11 cellular contexts compared by ENCODE assay signal in the genomic region with DNA sequence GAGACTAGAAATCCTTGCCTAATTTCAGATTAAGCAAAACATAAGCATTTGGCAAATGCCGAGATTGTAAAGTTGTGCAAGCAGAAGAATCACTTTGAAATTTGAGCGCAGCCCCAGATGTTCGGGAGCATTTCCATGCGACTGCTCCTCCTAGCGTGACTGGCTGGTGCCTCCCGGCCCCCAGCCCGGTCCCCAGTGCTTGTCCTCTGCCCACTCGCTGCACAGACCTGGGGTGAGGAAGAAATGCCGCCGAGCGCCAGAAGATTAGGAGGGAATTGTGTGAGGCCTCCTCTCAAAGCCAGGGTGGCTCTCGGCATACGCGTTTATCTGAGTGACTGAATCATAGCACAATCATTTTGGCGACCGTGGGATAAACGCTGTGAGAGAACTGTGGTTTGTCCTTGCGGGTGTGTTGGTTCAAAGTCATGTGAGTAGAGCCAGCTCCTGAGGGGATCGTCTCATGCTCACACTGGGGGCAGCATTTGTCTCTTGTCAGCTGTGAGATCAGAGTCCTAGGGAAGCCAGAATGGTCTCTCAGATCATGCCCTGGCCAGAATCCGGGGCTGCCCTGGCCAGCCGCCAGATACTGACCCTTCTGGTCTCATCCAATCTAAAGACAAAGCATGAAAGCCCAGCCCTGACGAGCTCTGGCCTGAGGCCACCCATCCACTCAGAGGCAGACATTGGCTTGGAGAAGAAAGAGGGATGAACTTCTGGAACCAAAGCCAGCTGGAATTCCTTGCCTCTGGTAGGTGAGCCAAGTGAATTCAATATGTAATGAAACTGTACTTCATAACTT.
DNase-seq lines count a peak whose midpoint lies in the region; FAIRE-seq and TF ChIP-seq lines count a peak whose summit lies in the region.
"Had no signal": no experiment of that assay in that cellular context is flagged by ENCODE, and none has a peak within 500 bp of the region (broad histone marks: within the 10 kb centered on the region; RNA-seq: fewer than 3 reads in every experiment).

No MANE protein-coding gene starts in this region.

- WGBS in esophagus, 2 donors, result 25 to 42% methylated on average over 22 of the region's 22 CpGs

- H3K27ac ChIP-seq in esophagus (ENCODE audit: low read depth in 2 of 2, low read length in 1 of 2) (peak overlapping the region; percentile 69 to 80), muscle layer of duodenum (ENCODE audit: low read length) (peak overlapping the region; percentile 61)
- H3K27ac ChIP-seq: A549 had no signal

- peak; percentile 51 for DNase-seq in NCI-H2196 (lab: John Stamatoyannopoulos, UW; ENCODE audit: unreplicated experiment)
- no peak for DNase-seq in NCI-H2196 treated with DMSO at 0.1 percent for 48 hours (lab: John Stamatoyannopoulos, UW; ENCODE audit: unreplicated experiment)
- peak; percentile 82 for DNase-seq in ureter (ENCODE audit: low spot score)
- no peak for DNase-seq in NCI-H1105 treated with DMSO at 0.1 percent for 48 hours (lab: John Stamatoyannopoulos, UW)
- no peak for DNase-seq in mesenteric fat pad (ENCODE audit: low spot score)
- no peak for DNase-seq in GM12892 (ENCODE audit: insufficient read length)
- DNase-seq: kidney glomerular epithelial cell, NCI-H1436 treated with DMSO at 0.1 percent for 48 hours had no signal

- no peaks in the 10 kb centered on the region for H3K27me3 ChIP-seq in esophagus (ENCODE audit: control insufficient read depth in 1 of 2, insufficient read depth in 2 of 2, low read length in 2 of 2)
- no peaks in the 10 kb centered on the region for H3K27me3 ChIP-seq in muscle layer of duodenum (ENCODE audit: low read depth, low read length)

- H3K9me3 ChIP-seq in esophagus (ENCODE audit: control insufficient read depth in 2 of 2, insufficient read depth in 1 of 2, low read depth in 1 of 2, low read length in 1 of 2) (no peaks in the 10 kb centered on the region), muscle layer of duodenum (ENCODE audit: control insufficient read depth in 1 of 2, low read length in 2 of 2) (no peaks in the 10 kb centered on the region)
- H3K9me3 ChIP-seq: A549 had no signal

- no peaks in the 10 kb centered on the region for H3K36me3 ChIP-seq in esophagus (ENCODE audit: control insufficient read depth in 2 of 2, insufficient read depth in 2 of 2, low read length in 1 of 2)
- H3K36me3 ChIP-seq in muscle layer of duodenum (ENCODE audit: control insufficient read depth in 1 of 2, insufficient read depth in 2 of 2, low read length in 2 of 2), result no peaks in the 10 kb centered on the region

- no peak for TF ChIP-seq POLR2A in GM12892 (IDR thresholded peaks at IDR 0.05; ENCODE audit: low read depth, low read length)

- H3K4me3 ChIP-seq in esophagus (ENCODE audit: low read depth in 1 of 2, low read length in 2 of 2) (no peak overlapping the region), muscle layer of duodenum (ENCODE audit: low read depth in 1 of 2, low read length in 2 of 2) (no peak overlapping the region)
- H3K4me3 ChIP-seq: A549 had no signal

- H3K4me1 ChIP-seq in esophagus (ENCODE audit: control insufficient read depth in 2 of 2, insufficient read depth in 2 of 2, low read length in 1 of 2) (peaks cover 0 to 15% of the 10 kb centered on the region in 2 donors), muscle layer of duodenum (ENCODE audit: control insufficient read depth in 1 of 2, insufficient read depth in 2 of 2, low read length in 2 of 2) (peaks cover 11 to 23% of the 10 kb centered on the region in 2 donors)
- H3K4me1 ChIP-seq: A549 had no signal

- FAIRE-seq in GM12892 (lab: Jason Lieb, UNC), result no peak
- FAIRE-seq: A549 had no signal

Comparison
In these comparisons a context has a peak if more than half of its experiments do, and no peak if none do; other contexts are left out.
1. DNase-seq: peak in NCI-H2196 (single experiment) and ureter (single experiment); none in NCI-H2196 treated with DMSO at 0.1 percent for 48 hours (single experiment), NCI-H1105 treated with DMSO at 0.1 percent for 48 hours (single experiment), mesenteric fat pad (single experiment) and GM12892 (single experiment).